Comparison of ENCODE assay signal across 8 cellular contexts in the genomic region with DNA sequence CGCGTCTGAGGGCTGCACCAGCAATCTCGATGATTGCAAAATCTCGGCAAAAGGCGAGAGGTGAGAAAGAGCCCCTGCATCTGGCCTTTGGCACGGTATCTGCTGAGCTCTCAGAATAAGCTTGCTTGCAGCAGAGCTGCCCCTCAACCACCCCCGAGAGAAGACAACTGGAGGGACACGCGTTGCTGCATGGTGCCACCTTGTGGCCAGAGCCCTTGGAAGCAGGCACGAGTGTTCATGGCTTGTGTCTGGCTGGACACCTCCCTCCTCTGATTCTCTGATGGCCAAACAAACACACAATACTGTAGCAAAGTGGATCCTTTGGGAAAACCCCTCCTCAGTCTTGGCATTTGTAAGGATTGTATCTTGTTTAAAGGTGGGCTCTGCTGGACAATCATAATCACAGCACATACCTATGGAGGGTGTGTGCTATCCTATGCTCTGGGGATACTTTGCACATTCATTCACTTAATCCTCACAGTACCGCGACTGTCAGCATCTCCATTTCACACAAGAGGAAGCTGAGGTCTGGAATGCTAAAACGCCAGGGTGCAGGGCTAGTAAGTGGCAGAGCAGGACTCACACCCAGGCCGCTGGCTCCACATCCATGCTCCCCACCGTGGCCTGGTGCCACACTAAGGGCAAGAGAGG.
DNase-seq lines count a peak whose midpoint lies in the region; ATAC-seq and TF ChIP-seq lines count a peak whose summit lies in the region.
"Not testable (repeated sequence)": the region's sequence is repeated elsewhere in the genome, so short reads cannot be mapped to it uniquely, and the experiment has no call there.

No MANE protein-coding gene starts in this region.

- H3K4me1 Mint-ChIP-seq in GM23338: peaks cover 13% of the 10 kb centered on the region

- peak; percentile 88 for ATAC-seq in GM23338

- not testable (repeated sequence) for H3K27me3 Mint-ChIP-seq in GM23338 (ENCODE audit: insufficient read depth, low read depth, poor library complexity)

- H3K9me3 Mint-ChIP-seq in GM23338: not testable (repeated sequence)

- not testable (repeated sequence) for H3K4me1 ChIP-seq in GM23338 (ENCODE audit: insufficient read depth)
- H3K4me1 ChIP-seq in SJSA1 (replicated peaks) (peaks cover 12% of the 10 kb centered on the region), fibroblast of lung (ENCODE audit: control insufficient read depth, extremely low read depth, insufficient read depth, low read length) (peaks cover 31% of the 10 kb centered on the region)

- H3K9ac ChIP-seq in fibroblast of lung (ENCODE audit: insufficient read depth, low read length): not testable (repeated sequence)

- not testable (repeated sequence) for H3K79me2 ChIP-seq in GM23338 (replicated peaks; ENCODE audit: insufficient read depth); fibroblast of lung (ENCODE audit: control insufficient read depth, insufficient read depth, low read length)

- TF ChIP-seq CTCF in GM23338 (conservative IDR thresholded peaks at IDR 0.05; ENCODE audit: low read depth in 2 of 2) (peak; percentile 55 to 90), fibroblast of lung (conservative IDR thresholded peaks at IDR 0.05 in 1 of 2, IDR thresholded peaks at IDR 0.05 in 1 of 2; ENCODE audit: low read depth in 1 of 2, low read length in 2 of 2) (peak; percentile 68 to 80)

- H3K27me3 ChIP-seq in GM23338 (ENCODE audit: insufficient read depth); SJSA1 (replicated peaks); fibroblast of lung (ENCODE audit: control insufficient read depth, insufficient read depth, low read length): not testable (repeated sequence)

- not testable (repeated sequence) for H3K36me3 ChIP-seq in GM23338 (ENCODE audit: insufficient read depth); SJSA1
- peaks cover 17% of the 10 kb centered on the region for H3K36me3 ChIP-seq in fibroblast of lung (ENCODE audit: control insufficient read depth, insufficient read depth, low read length)

- not testable (repeated sequence) for H3F3A ChIP-seq in GM23338 (replicated peaks; ENCODE audit: low read depth)

- H3K4me3 ChIP-seq in GM23338; SJSA1; fibroblast of lung (replicated peaks in 1 of 4; ENCODE audit: control extremely low read depth in 1 of 4, insufficient read depth in 1 of 4, low read depth in 3 of 4, low read length in 4 of 4): not testable (repeated sequence)

- H3K4me2 ChIP-seq in GM23338; fibroblast of lung (ENCODE audit: extremely low read depth, insufficient read depth, low read length): not testable (repeated sequence)

- peak; percentile 92 for DNase-seq in Ammon's horn (ENCODE audit: low spot score)
- DNase-seq in GM23338 (ENCODE audit: low spot score): peak; percentile 88
- DNase-seq in NCI-H187 (lab: John Stamatoyannopoulos, UW): peak; percentile 1 to 32
- peak; percentile 58 to 76 for DNase-seq in SJSA1 (ENCODE audit: low read depth in 1 of 2, low spot score in 2 of 2)
- peak; percentile 74 for DNase-seq in activated effector memory CD4-positive, alpha-beta T cell treated with anti-CD3 and anti-CD28 coated beads, Interleukin-2, amount 50 U/mL, for 16 hours
- peak; percentile 74 to 91 for DNase-seq in fibroblast of lung (ENCODE audit: low read depth in 2 of 2)
- peak; percentile 91 for DNase-seq in medulla oblongata (ENCODE audit: extremely low spot score)
- peak; percentile 5 to 27 for DNase-seq in stimulated activated CD4-positive, alpha-beta T cell treated with anti-CD3 and anti-CD28 coated beads, Interleukin-15, amount 100 ng/mL, for 48 hours (ENCODE audit: low read depth in 2 of 2)

- H2AFZ ChIP-seq in GM23338; fibroblast of lung (ENCODE audit: low read length): not testable (repeated sequence)

- not testable (repeated sequence) for H3K4me3 Mint-ChIP-seq in GM23338

- H3K9me2 ChIP-seq in GM23338 (ENCODE audit: insufficient read depth): not testable (repeated sequence)

- H3K27ac Mint-ChIP-seq in GM23338: not testable (repeated sequence)

- not testable (repeated sequence) for H3K36me3 Mint-ChIP-seq in GM23338 (ENCODE audit: low read depth)

- not testable (repeated sequence) for H3K27ac ChIP-seq in GM23338 (ENCODE audit: low read depth); SJSA1; fibroblast of lung (ENCODE audit: insufficient read depth, low read length)

- not testable (repeated sequence) for H3K9me3 ChIP-seq in SJSA1 (replicated peaks); fibroblast of lung (ENCODE audit: control insufficient read depth, insufficient read depth, low read depth, low read length)

- H4K20me1 ChIP-seq in GM23338 (replicated peaks; ENCODE audit: insufficient read depth); fibroblast of lung (ENCODE audit: control insufficient read depth, extremely low read depth, insufficient read depth, low read length): not testable (repeated sequence)

Comparison
In these comparisons a context has a peak if more than half of its experiments do, and no peak if none do; other contexts are left out.
1. DNase-seq: peak in every context shown above with its lines; median percentile 92 in Ammon's horn; 91 in medulla oblongata; 88 in GM23338; 82 in fibroblast of lung; 74 in activated effector memory CD4-positive, alpha-beta T cell treated with anti-CD3 and anti-CD28 coated beads, Interleukin-2, amount 50 U/mL, for 16 hours; 67 in SJSA1; 16 in NCI-H187; 16 in stimulated activated CD4-positive, alpha-beta T cell treated with anti-CD3 and anti-CD28 coated beads, Interleukin-15, amount 100 ng/mL, for 48 hours.